ENCODE assay signal across 9 cellular contexts in genomic region chr12:7832059-7832696, GRCh38. TPM values are rescaled to one million over a fixed set of nuclear protein-coding genes. Genes with fewer than 3 reads are reported as not detected.
A peak's percentile ranks its signal among the peaks of the same experiment; 100 is the strongest.
DNase-seq lines count a peak whose midpoint lies in the region; ATAC-seq and TF ChIP-seq lines count a peak whose summit lies in the region.
"Had no signal": no experiment of that assay in that cellular context is flagged by ENCODE, and none has a peak within 500 bp of the region (broad histone marks: within the 10 kb centered on the region; RNA-seq: fewer than 3 reads in every experiment).

No MANE protein-coding gene starts in this region.

- H3K9me3 ChIP-seq in HAP-1 (no peaks in the 10 kb centered on the region), right lobe of liver (no peaks in the 10 kb centered on the region)

- DNase-seq in activated CD8-positive, alpha-beta memory T cell treated with anti-CD3 and anti-CD28 coated beads, Interleukin-2, amount 10 ng/mL, durations not matched to agents 7 days and 5 days = peak; percentile 51
- DNase-seq in activated CD8-positive, alpha-beta memory T cell treated with anti-CD3 and anti-CD28 coated beads for 24 hours = no peak
- DNase-seq in HAP-1 (ENCODE audit: low spot score in 2 of 2) = peak; percentile 69 to 71
- peak; percentile 57 for DNase-seq in NOMO-1 treated with dmso at 0.1 percent for 144 hours (lab: John Stamatoyannopoulos, UW; ENCODE audit: unreplicated experiment)
- DNase-seq in right lobe of liver = peak in 1 of 3 donors; percentile 24
- no peak for DNase-seq in T-helper 9 cell

- CTCF ChIA-PET in activated CD8-positive, alpha-beta memory T cell treated with anti-CD3 and anti-CD28 coated beads, Interleukin-2, amount 10 ng/mL, durations not matched to agents 7 days and 5 days (lab: Charles Lee) = interaction anchor here (1.0 to 1.9 kb wide), 5 partner anchors 9 to 247 kb away, joined by 3 to 6 read pairs (median 4); no protein-coding TSS in a partner anchor

- peaks cover 4% of the 10 kb centered on the region for H3K27me3 Mint-ChIP-seq in activated CD8-positive, alpha-beta memory T cell treated with anti-CD3 and anti-CD28 coated beads, Interleukin-2, amount 10 ng/mL, durations not matched to agents 7 days and 5 days
- no peaks in the 10 kb centered on the region for H3K27me3 Mint-ChIP-seq in brain

- H3K27me3 ChIP-seq in HAP-1 (ENCODE audit: low read depth) (no peaks in the 10 kb centered on the region), right lobe of liver (no peaks in the 10 kb centered on the region)

- no peak overlapping the region for H3K4me3 Mint-ChIP-seq in activated CD8-positive, alpha-beta memory T cell treated with anti-CD3 and anti-CD28 coated beads, Interleukin-2, amount 10 ng/mL, durations not matched to agents 7 days and 5 days
- no peak overlapping the region for H3K4me3 Mint-ChIP-seq in brain

- WGBS in right lobe of liver (ENCODE audit: insufficient coverage, low coverage, low lambda C conversion rate, missing lambda C conversion rate) = 25% methylated on average over 4 of the region's 6 CpGs

- H3K4me1 ChIP-seq in HAP-1 = peaks cover 5% of the 10 kb centered on the region
- H3K4me1 ChIP-seq in right lobe of liver = no peaks in the 10 kb centered on the region

- intact Hi-C loops in right lobe of liver (cut with DNase I) = no loop called here

- H3K9me3 Mint-ChIP-seq in activated CD8-positive, alpha-beta memory T cell treated with anti-CD3 and anti-CD28 coated beads, Interleukin-2, amount 10 ng/mL, durations not matched to agents 7 days and 5 days (ENCODE audit: low read depth) = no peaks in the 10 kb centered on the region
- peaks cover 0 to 3% (median 0%) of the 10 kb centered on the region in 5 experiments for H3K9me3 Mint-ChIP-seq in brain

- no peaks in the 10 kb centered on the region for H3K36me3 Mint-ChIP-seq in activated CD8-positive, alpha-beta memory T cell treated with anti-CD3 and anti-CD28 coated beads, Interleukin-2, amount 10 ng/mL, durations not matched to agents 7 days and 5 days
- no peaks in the 10 kb centered on the region for H3K36me3 Mint-ChIP-seq in brain

- no peaks in the 10 kb centered on the region for H3K36me3 ChIP-seq in HAP-1 (replicated peaks)
- H3K36me3 ChIP-seq in right lobe of liver = no peaks in the 10 kb centered on the region

- H3K27ac ChIP-seq in right lobe of liver = no peak overlapping the region

- H3K4me3 ChIP-seq in HAP-1 = no peak overlapping the region
- H3K4me3 ChIP-seq in right lobe of liver = no peak overlapping the region

- peak; percentile 82 for ATAC-seq in activated CD8-positive, alpha-beta memory T cell treated with anti-CD3 and anti-CD28 coated beads, Interleukin-2, amount 10 ng/mL, durations not matched to agents 7 days and 5 days
- ATAC-seq in right lobe of liver (peak; percentile 63 to 86 (median 77)), HG02973 (IDR thresholded peaks at IDR 0.05; ENCODE audit: unreplicated experiment) (no peak)

- in situ Hi-C loops in HAP-1 (cut with MboI; ENCODE audit: low sequenced_read_pairs) = no loop called here

- no peak for TF ChIP-seq POLR2A in right lobe of liver (IDR thresholded peaks at IDR 0.05)

- peak; percentile 25 to 55 for TF ChIP-seq CTCF in brain (conservative IDR thresholded peaks at IDR 0.05)
- peak; percentile 42 to 60 (median 58) for TF ChIP-seq CTCF in right lobe of liver (IDR thresholded peaks at IDR 0.05)

- no peak overlapping the region for H3K27ac Mint-ChIP-seq in activated CD8-positive, alpha-beta memory T cell treated with anti-CD3 and anti-CD28 coated beads, Interleukin-2, amount 10 ng/mL, durations not matched to agents 7 days and 5 days
- H3K27ac Mint-ChIP-seq in brain = peak overlapping the region in 1 of 5 experiments; percentile 62

- peaks cover 2% of the 10 kb centered on the region for H3K4me1 Mint-ChIP-seq in activated CD8-positive, alpha-beta memory T cell treated with anti-CD3 and anti-CD28 coated beads, Interleukin-2, amount 10 ng/mL, durations not matched to agents 7 days and 5 days
- H3K4me1 Mint-ChIP-seq in brain = no peaks in the 10 kb centered on the region

RNA-seq across cellular contexts. Expression of gene SLC2A14, which starts 40.5 kb away (rescaled TPM):
- under 1 TPM; 0.12 to 0.38 TPM for total RNA-seq in activated CD8-positive, alpha-beta memory T cell treated with anti-CD3 and anti-CD28 coated beads, Interleukin-2, amount 10 ng/mL, durations not matched to agents 7 days and 5 days
- 0.76 TPM for polyA plus RNA-seq in brain (ENCODE audit: insufficient read depth, low read depth, low replicate concordance)
- 100 to 1,000 TPM in 1 of 6 experiments, 1 to 10 TPM in 2, under 1 TPM in 3; 0.18 to 110 (median 0.95) TPM for total RNA-seq in right lobe of liver
- polyA plus RNA-seq: esophagus had no signal

RNA-seq across cellular contexts. Expression of gene NANOG, which starts 43.0 kb away (rescaled TPM):
- total RNA-seq in activated CD8-positive, alpha-beta memory T cell treated with anti-CD3 and anti-CD28 coated beads, Interleukin-2, amount 10 ng/mL, durations not matched to agents 7 days and 5 days = not detected
- not detected for polyA plus RNA-seq in brain (ENCODE audit: insufficient read depth, low read depth, low replicate concordance)
- total RNA-seq in right lobe of liver = under 1 TPM in 3 of 6 experiments, not detected in 3; 0.06 to 0.46 (median 0.28) TPM

Comparison
In these comparisons a context has a peak if more than half of its experiments do, and no peak if none do; other contexts are left out.
1. DNase-seq: peak in activated CD8-positive, alpha-beta memory T cell treated with anti-CD3 and anti-CD28 coated beads, Interleukin-2, amount 10 ng/mL, durations not matched to agents 7 days and 5 days (single experiment), HAP-1 (2 of 2) and NOMO-1 treated with dmso at 0.1 percent for 144 hours (single experiment); none in activated CD8-positive, alpha-beta memory T cell treated with anti-CD3 and anti-CD28 coated beads for 24 hours (single experiment) and T-helper 9 cell (single experiment).